In the genomic region with DNA sequence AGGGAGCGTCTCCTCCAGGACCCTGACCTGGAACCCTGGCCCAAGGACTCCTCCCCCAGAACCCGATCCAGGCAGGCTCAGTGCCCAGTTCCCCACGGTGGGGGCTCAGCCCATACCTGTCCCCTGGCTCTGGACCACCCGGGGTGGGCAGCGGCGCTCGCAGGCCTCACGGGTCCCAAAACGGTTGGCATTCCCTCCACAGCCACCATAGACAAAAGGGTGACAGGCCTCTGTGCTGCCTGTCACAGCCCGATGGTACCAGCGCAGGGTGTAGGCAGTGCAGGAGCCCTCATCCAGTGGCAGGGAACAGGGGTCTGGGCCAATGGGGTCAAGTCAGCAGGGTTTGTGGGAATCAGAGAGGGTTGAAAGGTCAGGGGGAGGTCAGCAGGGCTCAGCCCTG, we compare ENCODE assay signal across 22 cellular contexts. TPM values are rescaled to one million over a fixed set of nuclear protein-coding genes. Genes with fewer than 3 reads are reported as not detected.
A peak's percentile ranks its signal among the peaks of the same experiment; 100 is the strongest.
DNase-seq lines count a peak whose midpoint lies in the region; ATAC-seq and TF ChIP-seq lines count a peak whose summit lies in the region.
"Had no signal": no experiment of that assay in that cellular context is flagged by ENCODE, and none has a peak within 500 bp of the region (broad histone marks: within the 10 kb centered on the region; RNA-seq: fewer than 3 reads in every experiment).

No MANE protein-coding gene starts in this region.

- no peak overlapping the region for H3K14ac ChIP-seq in mesenchymal stem cell (ENCODE audit: low read length in 2 of 2)

- H2BK12ac ChIP-seq in mesenchymal stem cell (ENCODE audit: low read length in 2 of 2): peak overlapping the region in 1 of 2 experiments; percentile 65

- H2BK5ac ChIP-seq in mesenchymal stem cell (ENCODE audit: low read depth, low read length, poor library complexity, severe bottlenecking): peak overlapping the region; percentile 67

- peak overlapping the region; percentile 74 for H3K9ac ChIP-seq in BLaER1
- no peak overlapping the region for H3K9ac ChIP-seq in mesenchymal stem cell (ENCODE audit: low read length)

- BruUV-seq in Panc1 (replicated peaks; lab: Mats Ljungman, UMichigan): TSS peak; percentile 90

- H3K27me3 ChIP-seq in BLaER1 (no peaks in the 10 kb centered on the region), Panc1 (ENCODE audit: control insufficient read depth, insufficient read depth, low read length) (no peaks in the 10 kb centered on the region), mesenchymal stem cell (ENCODE audit: control insufficient read depth in 1 of 2, insufficient read depth in 1 of 2, low read length in 2 of 2) (no peaks in the 10 kb centered on the region)
- H3K27me3 ChIP-seq: SJCRH30 had no signal

- peak overlapping the region; percentile 88 for H3K27ac ChIP-seq in BLaER1
- H3K27ac ChIP-seq in Panc1 (ENCODE audit: low read length): no peak overlapping the region
- H3K27ac ChIP-seq in mesenchymal stem cell (ENCODE audit: low read length, poor library complexity, severe bottlenecking): peak overlapping the region; percentile 92
- H3K27ac ChIP-seq: left ventricle myocardium inferior, SJCRH30 had no signal

- H3K4me2 ChIP-seq in BLaER1 (peak overlapping the region; percentile 98), mesenchymal stem cell (ENCODE audit: low read length, poor library complexity, severe bottlenecking) (no peak overlapping the region)

- DNase-seq in Panc1 (ENCODE audit: low read depth, low spot score) (no peak), mesenchymal stem cell (no peak), NCI-H1105 (lab: John Stamatoyannopoulos, UW) (no peak)
- no peak for DNase-seq in activated CD4-positive, alpha-beta T cell treated with anti-CD3 and anti-CD28 coated beads for 1 hour
- DNase-seq: activated CD4-positive, alpha-beta T cell treated with anti-CD3 and anti-CD28 coated beads, Interleukin-2, amount 10 ng/mL, durations not matched to agents 24 days and 14 days; central memory CD4-positive, alpha-beta T cell; DMS 273 treated with DMSO at 0.1 percent for 48 hours; left ventricle myocardium inferior; NCI-H1105 treated with DMSO at 0.1 percent for 48 hours; NCI-H2029 treated with DMSO at 0.1 percent for 48 hours; NCI-H748 treated with DMSO at 0.1 percent for 48 hours; nephron progenitor cell; T-helper 17 cell had no signal

- peaks cover 12% of the 10 kb centered on the region for H3K79me1 ChIP-seq in mesenchymal stem cell (replicated peaks; ENCODE audit: low read length, poor library complexity, severe bottlenecking)

- H4K20me1 ChIP-seq in BLaER1: no peaks in the 10 kb centered on the region

- CTCF ChIA-PET in Panc1 (lab: Charles Lee): no interaction called here

- peak overlapping the region; percentile 47; the same call in 1 of the 2 replicates for H3K4me3 ChIP-seq in BLaER1
- no peak overlapping the region for H3K4me3 ChIP-seq in Panc1 (ENCODE audit: low read depth in 2 of 2, low read length in 2 of 2)
- no peak overlapping the region for H3K4me3 ChIP-seq in mesenchymal stem cell (ENCODE audit: insufficient read depth in 1 of 2, low read depth in 1 of 2, low read length in 2 of 2)
- H3K4me3 ChIP-seq: left ventricle myocardium inferior, SJCRH30 had no signal

- peak overlapping the region; percentile 66 for H4K8ac ChIP-seq in mesenchymal stem cell (ENCODE audit: low read length)

- peak overlapping the region in 1 of 2 experiments; percentile 23 for H3K23ac ChIP-seq in mesenchymal stem cell (ENCODE audit: low read length in 2 of 2)

- H2AFZ ChIP-seq in mesenchymal stem cell (ENCODE audit: low read depth, low read length): no peak overlapping the region

- H3K36me3 Mint-ChIP-seq in activated T-helper 17 cell treated with anti-CD3 and anti-CD28 coated beads, Interleukin-2, amount 50 U/mL, for 72 hours (ENCODE audit: low read depth): no peaks in the 10 kb centered on the region
- H3K36me3 Mint-ChIP-seq: activated naive CD4-positive, alpha-beta T cell treated with anti-CD3 and anti-CD28 coated beads, Interleukin-2, amount 50 U/mL, for 24 hours; CD4-positive, alpha-beta memory T cell had no signal

- no peak overlapping the region for H3K27ac Mint-ChIP-seq in activated T-helper 17 cell treated with anti-CD3 and anti-CD28 coated beads, Interleukin-2, amount 50 U/mL, for 72 hours
- H3K27ac Mint-ChIP-seq: activated CD4-positive, alpha-beta T cell treated with anti-CD3 and anti-CD28 coated beads, Interleukin-2, amount 10 ng/mL, durations not matched to agents 24 days and 14 days; activated naive CD4-positive, alpha-beta T cell treated with anti-CD3 and anti-CD28 coated beads, Interleukin-2, amount 50 U/mL, for 24 hours; CD4-positive, alpha-beta memory T cell; progenitor cell of endocrine pancreas had no signal

- intact Hi-C loops in Panc1 (cut with micrococcal nuclease; ENCODE audit: unreplicated experiment): no loop called here

- no peaks in the 10 kb centered on the region for H3K9me3 Mint-ChIP-seq in activated T-helper 17 cell treated with anti-CD3 and anti-CD28 coated beads, Interleukin-2, amount 50 U/mL, for 72 hours
- H3K9me3 Mint-ChIP-seq: activated CD4-positive, alpha-beta T cell treated with anti-CD3 and anti-CD28 coated beads, Interleukin-2, amount 10 ng/mL, durations not matched to agents 24 days and 14 days; activated naive CD4-positive, alpha-beta T cell treated with anti-CD3 and anti-CD28 coated beads, Interleukin-2, amount 50 U/mL, for 24 hours; nephron progenitor cell had no signal

- H4K91ac ChIP-seq in mesenchymal stem cell (ENCODE audit: low read length): peak overlapping the region; percentile 86

- TF ChIP-seq CTCF in Panc1 (IDR thresholded peaks at IDR 0.05): no peak

- peak overlapping the region; percentile 62 to 66 for H3K4ac ChIP-seq in mesenchymal stem cell (ENCODE audit: low read depth in 1 of 2, low read length in 2 of 2)

- H3K4me1 Mint-ChIP-seq in activated T-helper 17 cell treated with anti-CD3 and anti-CD28 coated beads, Interleukin-2, amount 50 U/mL, for 72 hours: peaks cover 20% of the 10 kb centered on the region
- H3K4me1 Mint-ChIP-seq: activated naive CD4-positive, alpha-beta T cell treated with anti-CD3 and anti-CD28 coated beads, Interleukin-2, amount 50 U/mL, for 24 hours had no signal

- H3K27me3 Mint-ChIP-seq in activated T-helper 17 cell treated with anti-CD3 and anti-CD28 coated beads, Interleukin-2, amount 50 U/mL, for 72 hours: no peaks in the 10 kb centered on the region
- H3K27me3 Mint-ChIP-seq: activated CD4-positive, alpha-beta T cell treated with anti-CD3 and anti-CD28 coated beads, Interleukin-2, amount 10 ng/mL, durations not matched to agents 24 days and 14 days; activated naive CD4-positive, alpha-beta T cell treated with anti-CD3 and anti-CD28 coated beads, Interleukin-2, amount 50 U/mL, for 24 hours; CD4-positive, alpha-beta memory T cell; T-helper 17 cell had no signal

- in situ Hi-C loops in Panc1 (cut with HindIII; ENCODE audit: low pct_unique_long_range_greater_than_20kb, low sequenced_read_pairs): no loop called here

- WGBS in mesenchymal stem cell: 91% methylated on average over 11 of the region's 11 CpGs

- H2BK15ac ChIP-seq in mesenchymal stem cell (ENCODE audit: low read depth, poor library complexity, severe bottlenecking): peak overlapping the region; percentile 44

- H3K36me3 ChIP-seq in BLaER1 (no peaks in the 10 kb centered on the region), Panc1 (ENCODE audit: control insufficient read depth, insufficient read depth, low read length) (no peaks in the 10 kb centered on the region), mesenchymal stem cell (ENCODE audit: control insufficient read depth in 1 of 2, insufficient read depth in 2 of 2, low read depth in 1 of 2, low read length in 2 of 2) (peaks cover 0 to 67% of the 10 kb centered on the region in 2 experiments)
- H3K36me3 ChIP-seq: left ventricle myocardium inferior, SJCRH30 had no signal

- H2AK5ac ChIP-seq in mesenchymal stem cell (ENCODE audit: low read length, severe bottlenecking): peak overlapping the region; percentile 98

- ATAC-seq in Panc1: no peak
- no peak for ATAC-seq in activated T-helper 17 cell treated with anti-CD3 and anti-CD28 coated beads, Interleukin-2, amount 50 U/mL, for 72 hours (replicated peaks)

- no peak overlapping the region for H3K4me3 Mint-ChIP-seq in activated T-helper 17 cell treated with anti-CD3 and anti-CD28 coated beads, Interleukin-2, amount 50 U/mL, for 72 hours
- H3K4me3 Mint-ChIP-seq: activated CD4-positive, alpha-beta T cell treated with anti-CD3 and anti-CD28 coated beads, Interleukin-2, amount 10 ng/mL, durations not matched to agents 24 days and 14 days; activated naive CD4-positive, alpha-beta T cell treated with anti-CD3 and anti-CD28 coated beads, Interleukin-2, amount 50 U/mL, for 24 hours; CD4-positive, alpha-beta memory T cell; nephron progenitor cell; T-helper 17 cell had no signal

- POLR2A ChIA-PET in Panc1 (lab: Charles Lee): no interaction called here

- H3K9me3 ChIP-seq in BLaER1: no peaks in the 10 kb centered on the region
- no peaks in the 10 kb centered on the region for H3K9me3 ChIP-seq in Panc1 (ENCODE audit: control insufficient read depth, insufficient read depth, low read depth, low read length)
- no peaks in the 10 kb centered on the region for H3K9me3 ChIP-seq in mesenchymal stem cell (ENCODE audit: control insufficient read depth, low read length)
- H3K9me3 ChIP-seq: left ventricle myocardium inferior, SJCRH30 had no signal

- peak overlapping the region; percentile 67 for H2BK120ac ChIP-seq in mesenchymal stem cell (ENCODE audit: low read depth, low read length)

- H3K4me1 ChIP-seq in BLaER1: peaks cover 82% of the 10 kb centered on the region
- H3K4me1 ChIP-seq in Panc1 (ENCODE audit: control insufficient read depth, insufficient read depth, low read length): peaks cover 11% of the 10 kb centered on the region
- peaks cover 77% of the 10 kb centered on the region for H3K4me1 ChIP-seq in mesenchymal stem cell (ENCODE audit: control insufficient read depth, insufficient read depth, low read depth, low read length)

- H3K18ac ChIP-seq in mesenchymal stem cell (ENCODE audit: low read depth in 1 of 2, low read length in 2 of 2): peak overlapping the region; percentile 83 to 92

RNA-seq across cellular contexts. Expression of a gene that starts 1.1 kb away (rescaled TPM):
- total RNA-seq in Panc1 (2021; ENCODE audit: unreplicated experiment): 1.8 TPM
- 0.64 TPM for polyA plus RNA-seq in Panc1 (2012; ENCODE audit: insufficient read length)
- polyA plus RNA-seq in mesenchymal stem cell (2013, experiment 1 of 2): 7.6 TPM
- 7.3 TPM for polyA plus RNA-seq in mesenchymal stem cell (2013, experiment 2 of 2)
- total RNA-seq in activated T-helper 17 cell treated with anti-CD3 and anti-CD28 coated beads, Interleukin-2, amount 50 U/mL, for 72 hours: under 1 TPM in 1 of 2 donors, not detected in 1; 0.34 TPM
- total RNA-seq: activated CD4-positive, alpha-beta T cell treated with anti-CD3 and anti-CD28 coated beads, Interleukin-2, amount 10 ng/mL, durations not matched to agents 24 days and 14 days; CD4-positive, alpha-beta memory T cell; frontal cortex; T-helper 17 cell; temporal lobe had no signal
- polyA plus RNA-seq: CD4-positive, alpha-beta memory T cell had no signal

RNA-seq across cellular contexts. Expression of a gene that starts 8.1 kb away (rescaled TPM):
- total RNA-seq in Panc1 (2021; ENCODE audit: unreplicated experiment): 6.0 TPM
- 13.5 TPM for polyA plus RNA-seq in Panc1 (2012; ENCODE audit: insufficient read length)
- 15.9 TPM for polyA plus RNA-seq in mesenchymal stem cell (2013, experiment 1 of 2)
- 15.0 TPM for polyA plus RNA-seq in mesenchymal stem cell (2013, experiment 2 of 2)
- total RNA-seq in activated T-helper 17 cell treated with anti-CD3 and anti-CD28 coated beads, Interleukin-2, amount 50 U/mL, for 72 hours: 100 to 1,000 TPM in 1 of 2 donors, 10 to 100 TPM in 1; 52.5 to 277 TPM

RNA-seq across cellular contexts. Expression of a gene that starts 30.5 kb away (rescaled TPM):
- total RNA-seq in Panc1 (2021; ENCODE audit: unreplicated experiment): 40.0 TPM
- polyA plus RNA-seq in Panc1 (2012; ENCODE audit: insufficient read length): 21.8 TPM
- 95.7 TPM for polyA plus RNA-seq in mesenchymal stem cell (2013, experiment 1 of 2)
- 83.7 TPM for polyA plus RNA-seq in mesenchymal stem cell (2013, experiment 2 of 2)
- 1 to 10 TPM; 6.1 to 6.3 TPM for total RNA-seq in activated T-helper 17 cell treated with anti-CD3 and anti-CD28 coated beads, Interleukin-2, amount 50 U/mL, for 72 hours
- polyA plus RNA-seq: CD4-positive, alpha-beta memory T cell had no signal

RNA-seq across cellular contexts. Expression of a gene that starts 44.8 kb away (rescaled TPM):
- total RNA-seq in Panc1 (2021; ENCODE audit: unreplicated experiment): 227 TPM
- polyA plus RNA-seq in Panc1 (2012; ENCODE audit: insufficient read length): 288 TPM
- polyA plus RNA-seq in mesenchymal stem cell (2013, experiment 1 of 2): 145 TPM
- polyA plus RNA-seq in mesenchymal stem cell (2013, experiment 2 of 2): 150 TPM
- total RNA-seq in activated T-helper 17 cell treated with anti-CD3 and anti-CD28 coated beads, Interleukin-2, amount 50 U/mL, for 72 hours: 100 to 1,000 TPM; 177 to 269 TPM

RNA-seq across cellular contexts. Expression of a gene that starts 56.9 kb away (rescaled TPM):
- total RNA-seq in Panc1 (2021; ENCODE audit: unreplicated experiment): not detected
- polyA plus RNA-seq in Panc1 (2012; ENCODE audit: insufficient read length): 0.34 TPM
- polyA plus RNA-seq in mesenchymal stem cell (2013, experiment 1 of 2): 0.23 TPM
- polyA plus RNA-seq in mesenchymal stem cell (2013, experiment 2 of 2): 0.29 TPM
- total RNA-seq in activated T-helper 17 cell treated with anti-CD3 and anti-CD28 coated beads, Interleukin-2, amount 50 U/mL, for 72 hours: 1 to 10 TPM; 1.0 to 1.1 TPM
- total RNA-seq: CD4-positive, alpha-beta memory T cell; frontal cortex; left ventricle myocardium inferior; progenitor cell of endocrine pancreas; SJCRH30; temporal lobe had no signal
- polyA plus RNA-seq: CD4-positive, alpha-beta memory T cell; esophagus had no signal
